In genomic region chr4:121662225-121662624, GRCh38 we compare ENCODE assay signal across 31 cellular contexts. TPM values are rescaled to one million over a fixed set of nuclear protein-coding genes. Genes with fewer than 3 reads are reported as not detected.
DNase-seq lines count a peak whose midpoint lies in the region; ATAC-seq, FAIRE-seq and TF ChIP-seq lines count a peak whose summit lies in the region.
"Had no signal": no experiment of that assay in that cellular context is flagged by ENCODE, and none has a peak within 500 bp of the region (broad histone marks: within the 10 kb centered on the region; RNA-seq: fewer than 3 reads in every experiment).

No MANE protein-coding gene starts in this region.

- H3K79me2 ChIP-seq in HepG2 (ENCODE audit: insufficient read depth, low read length): no peaks in the 10 kb centered on the region

- H3K4me1 ChIP-seq in HepG2 (ENCODE audit: insufficient read depth, low read length): no peaks in the 10 kb centered on the region
- H3K4me1 ChIP-seq: A549; BE2C; BLaER1; BLaER1 treated with 17β-estradiol and CSF1 and Interleukin-3, amounts not matched to agents 10 nM and 100 nM; Caco-2 had no signal

- in situ Hi-C loops in HepG2 (cut with HindIII; ENCODE audit: extremely low pct_ligation_motif_present, low pct_unique_long_range_greater_than_20kb): no loop called here

- POLR2A ChIA-PET in HepG2 (lab: Yijun Ruan, JAX): no interaction called here

- no peak overlapping the region for H3K9ac ChIP-seq in HepG2 (ENCODE audit: insufficient read depth, low read depth, low read length)
- H3K9ac ChIP-seq: BLaER1; BLaER1 treated with 17β-estradiol and CSF1 and Interleukin-3, amounts not matched to agents 10 nM and 100 nM had no signal

- no peaks in the 10 kb centered on the region for H3K27me3 Mint-ChIP-seq in stimulated activated naive CD8-positive, alpha-beta T cell treated with anti-CD3 and anti-CD28 coated beads, Interleukin-15, amount 100 ng/mL, for 72 hours
- H3K27me3 Mint-ChIP-seq: B cell; CD4-positive, alpha-beta memory T cell; CD4-positive, alpha-beta T cell; CD4-positive, CD25-positive, alpha-beta regulatory T cell; CD8-positive, alpha-beta memory T cell had no signal

- H3K4me3 Mint-ChIP-seq in stimulated activated naive CD8-positive, alpha-beta T cell treated with anti-CD3 and anti-CD28 coated beads, Interleukin-15, amount 100 ng/mL, for 72 hours: no peak overlapping the region
- H3K4me3 Mint-ChIP-seq: B cell; CD14-positive monocyte; CD4-positive, alpha-beta memory T cell; CD4-positive, alpha-beta T cell; CD4-positive, CD25-positive, alpha-beta regulatory T cell; CD8-positive, alpha-beta memory T cell; CD8-positive, alpha-beta T cell had no signal

- H2AFZ ChIP-seq in HepG2 (ENCODE audit: low read length): no peak overlapping the region

- no peaks in the 10 kb centered on the region for H3K9me3 Mint-ChIP-seq in stimulated activated naive CD8-positive, alpha-beta T cell treated with anti-CD3 and anti-CD28 coated beads, Interleukin-15, amount 100 ng/mL, for 72 hours
- H3K9me3 Mint-ChIP-seq: CD4-positive, alpha-beta T cell; CD8-positive, alpha-beta memory T cell; CD8-positive, alpha-beta T cell had no signal

- no peak overlapping the region for H3K4me2 ChIP-seq in HepG2 (ENCODE audit: low read depth, low read length)
- H3K4me2 ChIP-seq: A549; BLaER1; BLaER1 treated with 17β-estradiol and CSF1 and Interleukin-3, amounts not matched to agents 10 nM and 100 nM had no signal

- no peaks in the 10 kb centered on the region for H4K20me1 ChIP-seq in HepG2 (ENCODE audit: insufficient read depth, low read length)
- H4K20me1 ChIP-seq: BLaER1 had no signal

- no peak for TF ChIP-seq RAD21 in HepG2 (CRISPR knock-in tag; IDR thresholded peaks at IDR 0.05)

- no peaks in the 10 kb centered on the region for H3K27me3 ChIP-seq in HepG2 (ENCODE audit: control insufficient read depth in 1 of 2, insufficient read depth in 2 of 2, low read length in 2 of 2)
- H3K27me3 ChIP-seq: BE2C; BLaER1; BLaER1 treated with 17β-estradiol and CSF1 and Interleukin-3, amounts not matched to agents 10 nM and 100 nM had no signal

- TF ChIP-seq POLR2A in HepG2 (IDR thresholded peaks at IDR 0.05; ENCODE audit: insufficient read depth in 1 of 2, low read depth in 2 of 2, low read length in 2 of 2): no peak

- H3K36me3 ChIP-seq in HepG2 (replicated peaks in 1 of 2; ENCODE audit: control insufficient read depth in 1 of 2, insufficient read depth in 2 of 2, low read length in 2 of 2): peaks cover 3% of the 10 kb centered on the region in 2 experiments; a peak in 2 of 5 replicates
- H3K36me3 ChIP-seq: BE2C had no signal

- no peak overlapping the region for H3K27ac Mint-ChIP-seq in stimulated activated naive CD8-positive, alpha-beta T cell treated with anti-CD3 and anti-CD28 coated beads, Interleukin-15, amount 100 ng/mL, for 72 hours
- H3K27ac Mint-ChIP-seq: B cell; CD4-positive, alpha-beta memory T cell; CD4-positive, alpha-beta T cell; CD4-positive, CD25-positive, alpha-beta regulatory T cell; CD8-positive, alpha-beta memory T cell; CD8-positive, alpha-beta T cell had no signal

- TF ChIP-seq CTCF in HepG2 (CRISPR knock-in tag; IDR thresholded peaks at IDR 0.05): no peak

- no peak for DNase-seq in HepG2 (ENCODE audit: low spot score)
- no peak for DNase-seq in stimulated activated naive CD8-positive, alpha-beta T cell treated with anti-CD3 and anti-CD28 coated beads, Interleukin-15, amount 100 ng/mL, for 72 hours
- DNase-seq: 8988T; ACHN; AML-193; BE2C; C1 segment of cervical spinal cord; Caco-2; Calu3; CD4-positive, alpha-beta memory T cell; CD4-positive, alpha-beta T cell; CD4-positive, CD25-positive, alpha-beta regulatory T cell; CD8-positive, alpha-beta memory T cell; CD8-positive, alpha-beta T cell; COR-L47; DMS 273 treated with DMSO at 0.1 percent for 48 hours; DMS153; DMS53; DMS79; DMS79 treated with DMSO at 0.1 percent for 48 hours; DND-41; EL had no signal

- FAIRE-seq in HepG2 (lab: Jason Lieb, UNC): no peak
- FAIRE-seq: A204.1, A549, D721Med had no signal

- intact Hi-C loops in HepG2 (cut with micrococcal nuclease; ENCODE audit: unreplicated experiment): no loop called here

- WGBS in HepG2 (ENCODE audit: low lambda C conversion rate): 72% methylated on average over 5 of the region's 5 CpGs

- no peaks in the 10 kb centered on the region for H3K4me1 Mint-ChIP-seq in stimulated activated naive CD8-positive, alpha-beta T cell treated with anti-CD3 and anti-CD28 coated beads, Interleukin-15, amount 100 ng/mL, for 72 hours
- H3K4me1 Mint-ChIP-seq: B cell, CD14-positive monocyte had no signal

- no peak overlapping the region for H3K27ac ChIP-seq in HepG2 (ENCODE audit: extremely low read length, insufficient read depth, low read length)
- H3K27ac ChIP-seq: 22Rv1; A549; BLaER1; BLaER1 treated with 17β-estradiol and CSF1 and Interleukin-3, amounts not matched to agents 10 nM and 100 nM; C4-2B had no signal

- CTCF ChIA-PET in HepG2 (lab: Yijun Ruan, JAX; ENCODE audit: low intra/inter-chr PET ratio, low total read pairs): no interaction called here

- TF ChIP-seq EP300 in HepG2 (IDR thresholded peaks at IDR 0.05; ENCODE audit: low read depth in 2 of 2, low read length in 2 of 2) (no peak), HepG2 (CRISPR knock-in tag; IDR thresholded peaks at IDR 0.05; ENCODE audit: borderline replicate concordance) (no peak)

- H3K4me3 ChIP-seq in HepG2 (replicated peaks in 1 of 3; ENCODE audit: insufficient read depth in 1 of 3, low read depth in 2 of 3, low read length in 3 of 3): no peak overlapping the region
- H3K4me3 ChIP-seq: A549; BLaER1; BLaER1 treated with 17β-estradiol and CSF1 and Interleukin-3, amounts not matched to agents 10 nM and 100 nM had no signal

- no TSS peak for BruUV-seq in HepG2 (replicated peaks; lab: Mats Ljungman, UMichigan)

- H3K9me3 ChIP-seq in HepG2 (ENCODE audit: low read length): no peaks in the 10 kb centered on the region
- H3K9me3 ChIP-seq: A549; BE2C; BLaER1; BLaER1 treated with 17β-estradiol and CSF1 and Interleukin-3, amounts not matched to agents 10 nM and 100 nM; Caco-2 had no signal

- ATAC-seq in HepG2: peak; percentile 74
- ATAC-seq in stimulated activated naive CD8-positive, alpha-beta T cell treated with anti-CD3 and anti-CD28 coated beads, Interleukin-15, amount 100 ng/mL, for 72 hours: no peak
- ATAC-seq: A549; CD8-positive, alpha-beta T cell had no signal

TF ChIP-seq in HepG2, 621 proteins besides CTCF, POLR2A, EP300 and RAD21 (continues in another document):
- TF ChIP-seq FOXA1 (IDR thresholded peaks at IDR 0.05) (peak; percentile 68), FOXA1 (CRISPR knock-in tag; IDR thresholded peaks at IDR 0.05) (no peak), FOXA3 (CRISPR knock-in tag; IDR thresholded peaks at IDR 0.05) (peak; percentile 60), THYN1 (CRISPR knock-in tag; IDR thresholded peaks at IDR 0.05; ENCODE audit: borderline replicate concordance, low read depth) (no peak), ZBTB1 (CRISPR knock-in tag; IDR thresholded peaks at IDR 0.05; ENCODE audit: borderline replicate concordance) (no peak), ARID5B (CRISPR knock-in tag; IDR thresholded peaks at IDR 0.05) (0 out of 2 replicates have a peak, but pooled peaks have one; percentile 11)

RNA-seq across cellular contexts. Expression of gene ANXA5, which starts 34.6 kb away (rescaled TPM):
- total RNA-seq in HepG2 (2016; rRNA removed; fragmentation: Illumina TruSeq; extraction: Trizol): 342 and 477 TPM in 2 replicates
- total RNA-seq in HepG2 (2016; cell fraction: cytosol; rRNA removed; fragmentation: Illumina TruSeq; extraction: Trizol; ENCODE audit: low read depth): 45.6 and 47.1 TPM in 2 replicates
- total RNA-seq in HepG2 (2016; cell fraction: insoluble cytoplasmic fraction; rRNA removed; fragmentation: Illumina TruSeq; extraction: Trizol): 351 and 486 TPM in 2 replicates
- total RNA-seq in HepG2 (2016; cell fraction: membrane; rRNA removed; fragmentation: Illumina TruSeq; extraction: Trizol): 81.7 and 82.9 TPM in 2 replicates
- 182 and 183 TPM in 2 replicates for total RNA-seq in HepG2 (2016; cell fraction: nucleus; rRNA removed; fragmentation: Illumina TruSeq; extraction: Trizol)
- polyA plus RNA-seq in HepG2 (2011; rRNA removed): 175 and 209 TPM in 2 replicates
- 161 and 205 TPM in 2 replicates for polyA plus RNA-seq in HepG2 (2011; cell fraction: cytosol; rRNA removed)
- 114 and 117 TPM in 2 replicates for polyA plus RNA-seq in HepG2 (2011; cell fraction: nucleus; rRNA removed)
- polyA plus RNA-seq in HepG2 (2012): 231 and 245 TPM in 2 replicates
- 37.2 and 41.9 TPM in 2 replicates for polyA plus RNA-seq in HepG2 (2016; cell fraction: cytosol; fragmentation: Illumina TruSeq; extraction: Trizol; ENCODE audit: low read depth)
- polyA plus RNA-seq in HepG2 (2016; cell fraction: insoluble cytoplasmic fraction; fragmentation: Illumina TruSeq; extraction: Trizol; ENCODE audit: low read depth): 523 and 561 TPM in 2 replicates
- 66.0 and 66.3 TPM in 2 replicates for polyA plus RNA-seq in HepG2 (2016; cell fraction: membrane; fragmentation: Illumina TruSeq; extraction: Trizol; ENCODE audit: low read depth)
- polyA plus RNA-seq in HepG2 (2016; cell fraction: nucleus; fragmentation: Illumina TruSeq; extraction: Trizol; ENCODE audit: insufficient read depth, low read depth): 239 and 250 TPM in 2 replicates
- polyA minus RNA-seq in HepG2 (2011; rRNA and poly(A)+ RNA removed; ENCODE audit: low replicate concordance): 105 and 156 TPM in 2 replicates
- 270 and 336 TPM in 2 replicates for polyA minus RNA-seq in HepG2 (2011; cell fraction: cytosol; rRNA and poly(A)+ RNA removed)
- 156 and 160 TPM in 2 replicates for polyA minus RNA-seq in HepG2 (2011; cell fraction: nucleus; rRNA and poly(A)+ RNA removed)
